ENCODE assay signal across 8 cellular contexts in the genomic region with DNA sequence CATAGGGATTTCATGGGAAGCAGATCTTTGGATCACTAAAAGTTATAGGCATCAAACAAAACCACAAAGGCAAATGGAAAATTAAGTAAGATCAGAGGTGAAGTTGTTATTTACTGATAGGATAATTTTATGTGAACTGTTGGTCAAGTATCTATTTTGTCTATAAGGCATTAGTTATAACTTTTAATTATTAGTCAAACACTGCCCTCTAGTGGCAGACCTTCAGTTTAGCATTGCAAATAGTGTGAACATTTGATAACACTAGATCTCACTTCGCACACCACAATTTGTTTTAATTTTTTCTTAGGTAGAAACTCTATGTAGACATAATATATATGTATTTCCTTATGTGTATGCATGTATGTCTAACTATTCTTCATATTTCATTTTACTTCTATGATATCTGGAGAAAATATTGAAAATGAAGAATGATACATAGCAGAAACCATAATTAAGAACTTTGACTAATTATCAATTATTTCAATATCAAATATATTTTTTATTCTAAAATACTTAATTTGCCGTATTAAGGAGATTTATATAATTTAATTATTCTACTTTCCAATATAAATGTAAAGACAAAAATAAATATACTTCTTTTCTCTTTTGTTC.
DNase-seq lines count a peak whose midpoint lies in the region; ATAC-seq, FAIRE-seq and TF ChIP-seq lines count a peak whose summit lies in the region.

No MANE protein-coding gene starts in this region.

- H2AFZ ChIP-seq in PC-3 (ENCODE audit: low read length), result no peak overlapping the region

- WGBS in heart left ventricle, 4 donors, result 21 to 33% (median 29%) methylated on average over 2 of the region's 2 CpGs
- 42% methylated on average over 2 of the region's 2 CpGs for WGBS in suprapubic skin

- peaks cover 0 to 3% (median 0%) of the 10 kb centered on the region in 9 donors for H3K27me3 ChIP-seq in heart left ventricle
- H3K27me3 ChIP-seq in PC-3 (ENCODE audit: low read length), result no peaks in the 10 kb centered on the region
- H3K27me3 ChIP-seq in neutrophil, result no peaks in the 10 kb centered on the region
- H3K27me3 ChIP-seq in suprapubic skin, result no peaks in the 10 kb centered on the region

- FAIRE-seq in endometrium (lab: Jason Lieb, UNC), result peak; percentile 95

- no peak overlapping the region for H3K4me3 ChIP-seq in heart left ventricle
- H3K4me3 ChIP-seq in PC-3 (ENCODE audit: low read length), result no peak overlapping the region
- no peak overlapping the region for H3K4me3 ChIP-seq in neutrophil (ENCODE audit: low read depth in 1 of 2, low read length in 1 of 2)
- no peak overlapping the region for H3K4me3 ChIP-seq in suprapubic skin

- H4K20me1 ChIP-seq in PC-3 (ENCODE audit: low read length), result no peaks in the 10 kb centered on the region

- ATAC-seq in heart left ventricle (no peak), Right ventricle myocardium inferior (no peak), GM21515 (IDR thresholded peaks at IDR 0.05; ENCODE audit: unreplicated experiment) (peak; percentile 84), PC-3 (no peak)

- H3K4me1 ChIP-seq in heart left ventricle, result no peaks in the 10 kb centered on the region
- H3K4me1 ChIP-seq in PC-3 (ENCODE audit: insufficient read depth, low read length), result no peaks in the 10 kb centered on the region
- no peaks in the 10 kb centered on the region for H3K4me1 ChIP-seq in neutrophil (ENCODE audit: control insufficient read depth in 1 of 2, insufficient read depth in 1 of 2, low read depth in 1 of 2, low read length in 1 of 2)
- H3K4me1 ChIP-seq in suprapubic skin, result no peaks in the 10 kb centered on the region

- CTCF ChIA-PET in PC-3 (lab: Charles Lee), result no interaction called here

- TF ChIP-seq POLR2A in heart left ventricle (IDR thresholded peaks at IDR 0.05) (no peak), suprapubic skin (IDR thresholded peaks at IDR 0.05) (no peak)

- TF ChIP-seq CTCF in heart left ventricle (IDR thresholded peaks at IDR 0.05) (peak; percentile 55 to 85 (median 74)), PC-3 (conservative IDR thresholded peaks at IDR 0.05; ENCODE audit: low read depth, low read length) (peak; percentile 74), neutrophil (IDR thresholded peaks at IDR 0.05) (peak; percentile 59), suprapubic skin (IDR thresholded peaks at IDR 0.05) (peak in 1 of 2 donors; percentile 40)

- no peak overlapping the region for H3K4me2 ChIP-seq in PC-3 (ENCODE audit: low read length)

- DNase-seq in heart left ventricle (no peak), Right ventricle myocardium inferior (ENCODE audit: missing footprints) (no peak), HS-5 (ENCODE audit: low read depth) (peak; percentile 22), PC-3 (peak; percentile 65), suprapubic skin (ENCODE audit: low spot score in 2 of 2) (no peak)

- H3F3A ChIP-seq in PC-3 (ENCODE audit: low read length, unreplicated experiment), result no peaks in the 10 kb centered on the region

- BruUV-seq in PC-3 (replicated peaks; lab: Mats Ljungman, UMichigan), result no TSS peak

- H3K9ac ChIP-seq in PC-3 (ENCODE audit: low read length), result no peak overlapping the region

- intact Hi-C loops in heart left ventricle (cut with DNase I), result no loop called here
- intact Hi-C loops in Right ventricle myocardium inferior (cut with DNase I), result no loop called here
- intact Hi-C loops in PC-3 (cut with micrococcal nuclease), result loop anchor here (5.0 kb wide), 1 partner anchor 732 kb away; no protein-coding TSS in a partner anchor

- no peaks in the 10 kb centered on the region for H3K79me2 ChIP-seq in PC-3 (ENCODE audit: low read length)

- no peak overlapping the region for H3K27ac ChIP-seq in heart left ventricle
- no peak overlapping the region for H3K27ac ChIP-seq in PC-3 (ENCODE audit: low read length)
- H3K27ac ChIP-seq in neutrophil, result no peak overlapping the region
- H3K27ac ChIP-seq in suprapubic skin, result no peak overlapping the region

- H3K9me3 ChIP-seq in heart left ventricle (peaks cover 0 to 6% (median 0%) of the 10 kb centered on the region in 12 donors), PC-3 (ENCODE audit: low read length) (no peaks in the 10 kb centered on the region), neutrophil (no peaks in the 10 kb centered on the region), suprapubic skin (no peaks in the 10 kb centered on the region)

- TF ChIP-seq EP300 in suprapubic skin (IDR thresholded peaks at IDR 0.05), result no peak

- no peaks in the 10 kb centered on the region for H3K9me2 ChIP-seq in PC-3 (replicated peaks; ENCODE audit: low read length)

- H3K36me3 ChIP-seq in heart left ventricle (no peaks in the 10 kb centered on the region), PC-3 (ENCODE audit: low read depth, low read length) (no peaks in the 10 kb centered on the region), neutrophil (no peaks in the 10 kb centered on the region), suprapubic skin (no peaks in the 10 kb centered on the region)

- POLR2A ChIA-PET in PC-3 (lab: Charles Lee; ENCODE audit: unreplicated experiment), result no interaction called here

Comparison
In these comparisons a context has a peak if more than half of its experiments do, and no peak if none do; other contexts are left out.
1. DNase-seq: peak in HS-5 (single experiment) and PC-3 (single experiment); none in heart left ventricle (0 of 5), Right ventricle myocardium inferior (single experiment) and suprapubic skin (0 of 2).